ENCODE assay signal across 1 cellular context in the genomic region with DNA sequence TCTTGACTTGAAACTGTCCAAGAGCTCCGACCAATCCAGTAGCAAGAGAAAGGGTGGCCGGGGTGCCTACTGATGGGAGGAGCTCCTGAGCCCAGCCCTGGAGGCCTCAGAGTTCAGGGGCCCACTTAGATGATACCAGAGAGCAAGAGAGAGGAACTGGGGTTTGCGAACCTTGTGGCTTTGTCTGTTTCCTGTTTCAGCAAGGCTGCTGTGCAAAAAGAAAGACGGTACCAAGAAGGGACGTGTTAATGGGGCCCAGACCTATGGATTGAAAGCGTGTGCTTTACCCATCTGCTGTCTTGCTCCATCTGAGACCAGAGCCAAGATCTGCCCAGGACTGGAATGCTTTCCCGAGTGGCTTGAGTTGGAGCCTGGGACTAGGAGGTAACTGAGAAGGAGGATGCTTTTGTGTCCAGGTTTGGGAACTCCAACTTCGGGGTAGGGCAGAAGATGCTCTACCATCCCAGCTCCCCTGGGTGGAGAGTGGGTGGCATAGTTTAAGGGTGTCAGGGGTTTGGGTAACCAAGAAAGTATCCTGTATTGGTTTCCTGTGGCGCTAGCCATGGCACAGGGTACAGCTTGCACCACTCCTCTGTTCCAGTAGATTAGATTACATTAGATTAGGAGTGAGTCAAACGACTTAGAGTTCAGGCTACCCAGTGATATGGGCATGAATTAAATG.
TF ChIP-seq lines count a peak whose summit lies in the region.

A gene with protein sequence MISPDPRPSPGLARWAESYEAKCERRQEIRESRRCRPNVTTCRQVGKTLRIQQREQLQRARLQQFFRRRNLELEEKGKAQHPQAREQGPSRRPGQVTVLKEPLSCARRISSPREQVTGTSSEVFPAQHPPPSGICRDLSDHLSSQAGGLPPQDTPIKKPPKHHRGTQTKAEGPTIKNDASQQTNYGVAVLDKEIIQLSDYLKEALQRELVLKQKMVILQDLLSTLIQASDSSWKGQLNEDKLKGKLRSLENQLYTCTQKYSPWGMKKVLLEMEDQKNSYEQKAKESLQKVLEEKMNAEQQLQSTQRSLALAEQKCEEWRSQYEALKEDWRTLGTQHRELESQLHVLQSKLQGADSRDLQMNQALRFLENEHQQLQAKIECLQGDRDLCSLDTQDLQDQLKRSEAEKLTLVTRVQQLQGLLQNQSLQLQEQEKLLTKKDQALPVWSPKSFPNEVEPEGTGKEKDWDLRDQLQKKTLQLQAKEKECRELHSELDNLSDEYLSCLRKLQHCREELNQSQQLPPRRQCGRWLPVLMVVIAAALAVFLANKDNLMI (plus strand): TSS at position 128 of the 682 bp plus-strand sequence. CDS start 3,987 bp downstream, outside the sequence.

TF ChIP-seq in liver, 16 proteins besides CTCF, POLR2A, EP300 and RAD21:
- TF ChIP-seq, protein P1, sequence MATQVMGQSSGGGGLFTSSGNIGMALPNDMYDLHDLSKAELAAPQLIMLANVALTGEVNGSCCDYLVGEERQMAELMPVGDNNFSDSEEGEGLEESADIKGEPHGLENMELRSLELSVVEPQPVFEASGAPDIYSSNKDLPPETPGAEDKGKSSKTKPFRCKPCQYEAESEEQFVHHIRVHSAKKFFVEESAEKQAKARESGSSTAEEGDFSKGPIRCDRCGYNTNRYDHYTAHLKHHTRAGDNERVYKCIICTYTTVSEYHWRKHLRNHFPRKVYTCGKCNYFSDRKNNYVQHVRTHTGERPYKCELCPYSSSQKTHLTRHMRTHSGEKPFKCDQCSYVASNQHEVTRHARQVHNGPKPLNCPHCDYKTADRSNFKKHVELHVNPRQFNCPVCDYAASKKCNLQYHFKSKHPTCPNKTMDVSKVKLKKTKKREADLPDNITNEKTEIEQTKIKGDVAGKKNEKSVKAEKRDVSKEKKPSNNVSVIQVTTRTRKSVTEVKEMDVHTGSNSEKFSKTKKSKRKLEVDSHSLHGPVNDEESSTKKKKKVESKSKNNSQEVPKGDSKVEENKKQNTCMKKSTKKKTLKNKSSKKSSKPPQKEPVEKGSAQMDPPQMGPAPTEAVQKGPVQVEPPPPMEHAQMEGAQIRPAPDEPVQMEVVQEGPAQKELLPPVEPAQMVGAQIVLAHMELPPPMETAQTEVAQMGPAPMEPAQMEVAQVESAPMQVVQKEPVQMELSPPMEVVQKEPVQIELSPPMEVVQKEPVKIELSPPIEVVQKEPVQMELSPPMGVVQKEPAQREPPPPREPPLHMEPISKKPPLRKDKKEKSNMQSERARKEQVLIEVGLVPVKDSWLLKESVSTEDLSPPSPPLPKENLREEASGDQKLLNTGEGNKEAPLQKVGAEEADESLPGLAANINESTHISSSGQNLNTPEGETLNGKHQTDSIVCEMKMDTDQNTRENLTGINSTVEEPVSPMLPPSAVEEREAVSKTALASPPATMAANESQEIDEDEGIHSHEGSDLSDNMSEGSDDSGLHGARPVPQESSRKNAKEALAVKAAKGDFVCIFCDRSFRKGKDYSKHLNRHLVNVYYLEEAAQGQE (IDR thresholded peaks at IDR 0.05), result no peak
- no peak for TF ChIP-seq EGR1 (IDR thresholded peaks at IDR 0.05; ENCODE audit: low read depth in 2 of 2)
